In the genomic region with DNA sequence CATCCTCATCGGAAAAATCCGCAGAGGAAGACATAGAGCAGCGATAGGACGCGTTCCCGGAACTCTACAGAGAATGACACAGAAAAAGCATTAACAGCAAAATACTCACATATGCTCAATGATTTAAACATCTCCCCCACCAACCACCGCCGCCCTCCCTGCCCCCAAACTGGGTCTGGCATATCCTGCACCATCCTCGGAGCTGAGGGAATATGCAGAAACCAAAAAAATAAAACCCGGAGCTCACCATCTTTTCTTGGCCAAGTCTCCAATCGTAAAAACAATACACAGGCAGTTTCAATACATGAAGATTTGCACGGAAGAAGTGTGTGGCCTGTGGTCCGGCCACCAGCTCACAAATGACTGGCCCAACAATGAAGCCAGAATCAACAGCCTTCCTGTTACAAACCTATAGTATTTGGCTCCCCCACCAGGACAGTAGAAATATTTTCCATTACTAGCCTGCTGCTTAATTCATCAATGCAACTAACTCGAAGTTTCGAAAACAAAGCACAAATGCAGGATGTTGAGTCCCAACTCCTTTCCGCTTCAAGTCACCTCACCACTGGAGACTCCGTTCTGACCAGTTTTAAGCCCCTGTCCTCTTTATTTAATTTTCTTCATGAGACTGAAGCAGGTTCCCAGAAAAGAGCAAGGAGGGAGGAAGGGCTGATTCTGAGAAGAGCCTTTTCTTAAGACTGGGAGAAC, we compare ENCODE assay signal across 1 cellular context.
A peak's percentile ranks its signal among the peaks of the same experiment; 100 is the strongest.
TF ChIP-seq lines count a peak whose summit lies in the region.

No MANE protein-coding gene starts in this region.

TF ChIP-seq in liver, 16 proteins besides CTCF, POLR2A, EP300 and RAD21 (continued from another document):
- TF ChIP-seq, protein P1, sequence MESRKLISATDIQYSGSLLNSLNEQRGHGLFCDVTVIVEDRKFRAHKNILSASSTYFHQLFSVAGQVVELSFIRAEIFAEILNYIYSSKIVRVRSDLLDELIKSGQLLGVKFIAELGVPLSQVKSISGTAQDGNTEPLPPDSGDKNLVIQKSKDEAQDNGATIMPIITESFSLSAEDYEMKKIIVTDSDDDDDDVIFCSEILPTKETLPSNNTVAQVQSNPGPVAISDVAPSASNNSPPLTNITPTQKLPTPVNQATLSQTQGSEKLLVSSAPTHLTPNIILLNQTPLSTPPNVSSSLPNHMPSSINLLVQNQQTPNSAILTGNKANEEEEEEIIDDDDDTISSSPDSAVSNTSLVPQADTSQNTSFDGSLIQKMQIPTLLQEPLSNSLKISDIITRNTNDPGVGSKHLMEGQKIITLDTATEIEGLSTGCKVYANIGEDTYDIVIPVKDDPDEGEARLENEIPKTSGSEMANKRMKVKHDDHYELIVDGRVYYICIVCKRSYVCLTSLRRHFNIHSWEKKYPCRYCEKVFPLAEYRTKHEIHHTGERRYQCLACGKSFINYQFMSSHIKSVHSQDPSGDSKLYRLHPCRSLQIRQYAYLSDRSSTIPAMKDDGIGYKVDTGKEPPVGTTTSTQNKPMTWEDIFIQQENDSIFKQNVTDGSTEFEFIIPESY (IDR thresholded peaks at IDR 0.05) = no peak
- TF ChIP-seq GABPA (IDR thresholded peaks at IDR 0.05 in 1 of 2, conservative IDR thresholded peaks at IDR 0.05 in 1 of 2) (no peak), YY1 (IDR thresholded peaks at IDR 0.05) (peak; percentile 15)
